In genomic region chr2:240789501-240790369, GRCh38 we compare ENCODE assay signal across 20 cellular contexts. TPM values are rescaled to one million over a fixed set of nuclear protein-coding genes. Genes with fewer than 3 reads are reported as not detected.
A peak's percentile ranks its signal among the peaks of the same experiment; 100 is the strongest.
DNase-seq lines count a peak whose midpoint lies in the region; ATAC-seq and TF ChIP-seq lines count a peak whose summit lies in the region.
"Had no signal": no experiment of that assay in that cellular context is flagged by ENCODE, and none has a peak within 500 bp of the region (broad histone marks: within the 10 kb centered on the region; RNA-seq: fewer than 3 reads in every experiment).

No MANE protein-coding gene starts in this region.

- no peak overlapping the region for H3K27ac ChIP-seq in psoas muscle
- H3K27ac ChIP-seq: ascending aorta, C4-2B had no signal

- no peaks in the 10 kb centered on the region for H3K4me1 ChIP-seq in psoas muscle
- H3K4me1 ChIP-seq: ascending aorta had no signal

- 82 to 86% (median 84%) methylated on average over 23 of the region's 23 CpGs for WGBS in psoas muscle, 3 donors

- no peaks in the 10 kb centered on the region for H3K36me3 ChIP-seq in psoas muscle (ENCODE audit: insufficient read depth in 1 of 2, low read depth in 1 of 2)
- H3K36me3 ChIP-seq: ascending aorta had no signal

- no peak overlapping the region for H3K4me3 ChIP-seq in psoas muscle
- H3K4me3 ChIP-seq: ascending aorta had no signal

- H3K27me3 ChIP-seq in psoas muscle (ENCODE audit: insufficient read depth in 3 of 3, low read length in 2 of 3): peaks cover 0 to 14% (median 4%) of the 10 kb centered on the region in 3 donors
- H3K27me3 ChIP-seq: ascending aorta had no signal

- DNase-seq in activated CD8-positive, alpha-beta memory T cell treated with anti-CD3 and anti-CD28 coated beads, Interleukin-2, amount 50 U/mL, for 4 hours: peak; percentile 11
- no peak for DNase-seq in activated CD8-positive, alpha-beta memory T cell treated with anti-CD3 and anti-CD28 coated beads for 24 hours
- DNase-seq in ELF-1 (ENCODE audit: low read depth, low spot score) (peak; percentile 27), cardiac septum (ENCODE audit: low spot score) (peak; percentile 72), psoas muscle (peak; percentile 7 to 34), NCI-H2029 (lab: John Stamatoyannopoulos, UW) (no peak), NCI-H524 (lab: John Stamatoyannopoulos, UW) (no peak), Kasumi-1 (lab: John Stamatoyannopoulos, UW) (no peak)
- DNase-seq: ACHN; activated CD8-positive, alpha-beta memory T cell treated with anti-CD3 and anti-CD28 coated beads, Interleukin-2, amount 50 U/mL, for 48 hours; activated naive CD4-positive, alpha-beta T cell treated with Interleukin-2 at 50 U/mL for 16 hours; endodermal cell; H7; NCI-H1417; NCI-H774; stimulated activated CD4-positive, alpha-beta T cell treated with anti-CD3 and anti-CD28 coated beads, Interleukin-4, amount 100 ng/mL, for 24 hours had no signal

- intact Hi-C loops in cardiac septum (cut with DNase I): no loop called here
- intact Hi-C loops in psoas muscle (cut with DNase I): no loop called here

- no peak for TF ChIP-seq CTCF in psoas muscle (IDR thresholded peaks at IDR 0.05)

- H3K9me3 ChIP-seq in psoas muscle: no peaks in the 10 kb centered on the region
- H3K9me3 ChIP-seq: ascending aorta had no signal

- no peak for ATAC-seq in psoas muscle
- ATAC-seq: WTC11 had no signal

RNA-seq across cellular contexts. Expression of gene KIF1A, which starts 30.3 kb away (rescaled TPM):
- total RNA-seq in cardiac septum (10.2 TPM), psoas muscle (1 to 10 TPM in 1 of 4 donors, under 1 TPM in 1, not detected in 2; 0.18 to 1.2 TPM)
- under 1 TPM; 0.01 to 0.12 (median 0.10) TPM for polyA plus RNA-seq in psoas muscle
- total RNA-seq: mononuclear cell had no signal

Comparison
In these comparisons a context has a peak if more than half of its experiments do, and no peak if none do; other contexts are left out.
1. DNase-seq: peak in activated CD8-positive, alpha-beta memory T cell treated with anti-CD3 and anti-CD28 coated beads, Interleukin-2, amount 50 U/mL, for 4 hours (single experiment), ELF-1 (single experiment), cardiac septum (single experiment) and psoas muscle (2 of 2); none in activated CD8-positive, alpha-beta memory T cell treated with anti-CD3 and anti-CD28 coated beads for 24 hours (single experiment), NCI-H2029 (single experiment), NCI-H524 (0 of 2) and Kasumi-1 (0 of 2).